Comparison of ENCODE assay signal across 10 cellular contexts in the genomic region with DNA sequence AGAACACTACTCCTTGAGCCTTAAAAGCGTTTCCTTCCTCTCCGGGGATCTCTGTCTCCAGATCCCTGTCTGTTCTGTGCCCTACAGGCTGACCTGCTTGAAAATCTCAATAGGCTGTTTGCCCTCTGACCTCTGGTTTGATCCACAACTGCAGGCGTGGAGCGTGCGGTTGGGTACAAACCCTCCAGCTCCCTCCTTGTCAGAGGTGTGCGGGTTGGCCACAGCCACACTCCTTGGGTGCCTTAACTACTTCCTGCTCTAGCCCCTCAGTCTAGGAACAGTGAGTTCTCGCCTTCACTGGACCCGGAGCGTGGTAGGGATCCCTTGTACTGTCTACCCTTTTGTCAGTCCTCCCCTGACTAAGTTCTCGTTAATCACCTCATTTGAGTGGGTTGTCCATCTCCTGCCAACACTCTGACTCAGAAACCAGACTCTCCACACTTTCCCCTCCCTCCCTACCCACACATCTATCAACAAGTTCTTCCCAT. TPM values are rescaled to one million over a fixed set of nuclear protein-coding genes. Genes with fewer than 3 reads are reported as not detected.
DNase-seq lines count a peak whose midpoint lies in the region; ATAC-seq and TF ChIP-seq lines count a peak whose summit lies in the region.
"Had no signal": no experiment of that assay in that cellular context is flagged by ENCODE, and none has a peak within 500 bp of the region (broad histone marks: within the 10 kb centered on the region; RNA-seq: fewer than 3 reads in every experiment).

No MANE protein-coding gene starts in this region.

- H3K27ac Mint-ChIP-seq in activated CD4-positive, alpha-beta T cell treated with anti-CD3 and anti-CD28 coated beads for 36 hours = peak overlapping the region; percentile 22
- H3K27ac Mint-ChIP-seq in type B pancreatic cell = peak overlapping the region; percentile 85

- TF ChIP-seq CTCF in coronary artery (IDR thresholded peaks at IDR 0.05) = no peak
- TF ChIP-seq CTCF in type B pancreatic cell (conservative IDR thresholded peaks at IDR 0.05) = no peak

- POLR2A ChIA-PET in activated CD4-positive, alpha-beta T cell treated with anti-CD3 and anti-CD28 coated beads for 36 hours (lab: Charles Lee) = no interaction called here

- peaks cover 0 to 70% of the 10 kb centered on the region in 2 experiments for H3K27me3 ChIP-seq in mesenchymal stem cell (ENCODE audit: control insufficient read depth in 1 of 2, insufficient read depth in 1 of 2, low read length in 2 of 2)
- H3K27me3 ChIP-seq: SJSA1 had no signal

- no peak overlapping the region for H2AFZ ChIP-seq in mesenchymal stem cell (ENCODE audit: low read depth, low read length)

- no peaks in the 10 kb centered on the region for H3K79me1 ChIP-seq in mesenchymal stem cell (replicated peaks; ENCODE audit: low read length, poor library complexity, severe bottlenecking)

- no peaks in the 10 kb centered on the region for H3K9me3 ChIP-seq in mesenchymal stem cell (ENCODE audit: control insufficient read depth, low read length)
- H3K9me3 ChIP-seq: SJSA1 had no signal

- H3K9ac ChIP-seq in mesenchymal stem cell (ENCODE audit: low read length) = peak overlapping the region; percentile 77

- H3K18ac ChIP-seq in mesenchymal stem cell (ENCODE audit: low read depth in 1 of 2, low read length in 2 of 2) = no peak overlapping the region

- H2BK15ac ChIP-seq in mesenchymal stem cell (ENCODE audit: low read depth, poor library complexity, severe bottlenecking) = no peak overlapping the region

- H3K4me1 Mint-ChIP-seq in activated CD4-positive, alpha-beta T cell treated with anti-CD3 and anti-CD28 coated beads for 36 hours = peaks cover 20% of the 10 kb centered on the region
- H3K4me1 Mint-ChIP-seq in type B pancreatic cell (ENCODE audit: unreplicated experiment) = peaks cover 61% of the 10 kb centered on the region

- H2BK12ac ChIP-seq in mesenchymal stem cell (ENCODE audit: low read length in 2 of 2) = no peak overlapping the region

- no peak overlapping the region for H3K14ac ChIP-seq in mesenchymal stem cell (ENCODE audit: low read length in 2 of 2)

- no peak overlapping the region for H2BK120ac ChIP-seq in mesenchymal stem cell (ENCODE audit: low read depth, low read length)

- WGBS in mesenchymal stem cell = 41% methylated on average over 10 of the region's 10 CpGs

- no peak overlapping the region for H3K23ac ChIP-seq in mesenchymal stem cell (ENCODE audit: low read length in 2 of 2)

- H3K4me3 Mint-ChIP-seq in activated CD4-positive, alpha-beta T cell treated with anti-CD3 and anti-CD28 coated beads for 36 hours = no peak overlapping the region
- H3K4me3 Mint-ChIP-seq in type B pancreatic cell = no peak overlapping the region

- intact Hi-C loops in activated CD4-positive, alpha-beta T cell treated with anti-CD3 and anti-CD28 coated beads for 36 hours (cut with DNase I, micrococcal nuclease) = no loop called here

- H3K4me2 ChIP-seq in mesenchymal stem cell (ENCODE audit: low read length, poor library complexity, severe bottlenecking) = no peak overlapping the region

- no peaks in the 10 kb centered on the region for H3K36me3 ChIP-seq in mesenchymal stem cell (ENCODE audit: control insufficient read depth in 1 of 2, insufficient read depth in 2 of 2, low read depth in 1 of 2, low read length in 2 of 2)
- H3K36me3 ChIP-seq: SJSA1 had no signal

- H3K27ac ChIP-seq in coronary artery (peak overlapping the region; percentile 93 to 95), mesenchymal stem cell (ENCODE audit: low read length, poor library complexity, severe bottlenecking) (peak overlapping the region; percentile 21)
- H3K27ac ChIP-seq: 22Rv1, SJSA1 had no signal

- DNase-seq in activated CD4-positive, alpha-beta T cell treated with anti-CD3 and anti-CD28 coated beads for 36 hours = no peak
- no peak for DNase-seq in activated CD4-positive, alpha-beta T cell treated with anti-CD3 and anti-CD28 coated beads, Interleukin-2, amount 50 U/mL, for 48 hours
- DNase-seq in coronary artery (ENCODE audit: low spot score) = no peak
- peak; percentile 3 for DNase-seq in mesenchymal stem cell
- no peak for DNase-seq in type B pancreatic cell (ENCODE audit: extremely low spot score, unreplicated experiment)
- no peak for DNase-seq in NCI-H345 treated with DMSO at 0.1 percent for 48 hours (lab: John Stamatoyannopoulos, UW; ENCODE audit: unreplicated experiment)
- no peak for DNase-seq in DMS153 treated with DMSO at 0.1 percent for 48 hours (lab: John Stamatoyannopoulos, UW; ENCODE audit: unreplicated experiment)

- ATAC-seq in activated CD4-positive, alpha-beta T cell treated with anti-CD3 and anti-CD28 coated beads for 36 hours = peak; percentile 68
- no peak for ATAC-seq in GM19397 (IDR thresholded peaks at IDR 0.05; ENCODE audit: unreplicated experiment)

- H2AK5ac ChIP-seq in mesenchymal stem cell (ENCODE audit: low read length, severe bottlenecking) = no peak overlapping the region

- no peak overlapping the region for H3K4ac ChIP-seq in mesenchymal stem cell (ENCODE audit: low read depth in 1 of 2, low read length in 2 of 2)

- H3K4me3 ChIP-seq in coronary artery = peak overlapping the region; percentile 59
- peak overlapping the region in 1 of 2 experiments; percentile 71 for H3K4me3 ChIP-seq in mesenchymal stem cell (ENCODE audit: insufficient read depth in 1 of 2, low read depth in 1 of 2, low read length in 2 of 2)
- H3K4me3 ChIP-seq: SJSA1 had no signal

- peaks cover 50% of the 10 kb centered on the region for H3K4me1 ChIP-seq in mesenchymal stem cell (ENCODE audit: control insufficient read depth, insufficient read depth, low read depth, low read length)
- H3K4me1 ChIP-seq: SJSA1 had no signal

- peaks cover 7% of the 10 kb centered on the region for H3K27me3 Mint-ChIP-seq in activated CD4-positive, alpha-beta T cell treated with anti-CD3 and anti-CD28 coated beads for 36 hours
- H3K27me3 Mint-ChIP-seq in type B pancreatic cell = peaks cover 7% of the 10 kb centered on the region

- no peak overlapping the region for H4K91ac ChIP-seq in mesenchymal stem cell (ENCODE audit: low read length)

- no peak overlapping the region for H4K8ac ChIP-seq in mesenchymal stem cell (ENCODE audit: low read length)

- H3K36me3 Mint-ChIP-seq in activated CD4-positive, alpha-beta T cell treated with anti-CD3 and anti-CD28 coated beads for 36 hours (ENCODE audit: low read depth) = no peaks in the 10 kb centered on the region
- no peaks in the 10 kb centered on the region for H3K36me3 Mint-ChIP-seq in type B pancreatic cell

- peaks cover 3% of the 10 kb centered on the region for H3K9me3 Mint-ChIP-seq in activated CD4-positive, alpha-beta T cell treated with anti-CD3 and anti-CD28 coated beads for 36 hours (ENCODE audit: low read depth)
- H3K9me3 Mint-ChIP-seq in type B pancreatic cell = no peaks in the 10 kb centered on the region

- no peak overlapping the region for H2BK5ac ChIP-seq in mesenchymal stem cell (ENCODE audit: low read depth, low read length, poor library complexity, severe bottlenecking)

- CTCF ChIA-PET in activated CD4-positive, alpha-beta T cell treated with anti-CD3 and anti-CD28 coated beads for 36 hours (lab: Charles Lee) = interaction anchor here (0.5 to 1.3 kb wide), 3 partner anchors 11 to 1577 kb away, joined by 3 to 4 read pairs (median 3); no protein-coding TSS in a partner anchor

RNA-seq across cellular contexts. Expression of a gene that starts 33.1 kb away (rescaled TPM):
- not detected for total RNA-seq in activated CD4-positive, alpha-beta T cell treated with anti-CD3 and anti-CD28 coated beads for 36 hours
- polyA plus RNA-seq in mesenchymal stem cell (2013, experiment 1 of 2) = 0.30 TPM
- 0.37 TPM for polyA plus RNA-seq in mesenchymal stem cell (2013, experiment 2 of 2)
- total RNA-seq in type B pancreatic cell (ENCODE audit: low replicate concordance) = 0.50 and 0.97 TPM in 2 replicates
- total RNA-seq: SJSA1 had no signal
